In the genomic region with DNA sequence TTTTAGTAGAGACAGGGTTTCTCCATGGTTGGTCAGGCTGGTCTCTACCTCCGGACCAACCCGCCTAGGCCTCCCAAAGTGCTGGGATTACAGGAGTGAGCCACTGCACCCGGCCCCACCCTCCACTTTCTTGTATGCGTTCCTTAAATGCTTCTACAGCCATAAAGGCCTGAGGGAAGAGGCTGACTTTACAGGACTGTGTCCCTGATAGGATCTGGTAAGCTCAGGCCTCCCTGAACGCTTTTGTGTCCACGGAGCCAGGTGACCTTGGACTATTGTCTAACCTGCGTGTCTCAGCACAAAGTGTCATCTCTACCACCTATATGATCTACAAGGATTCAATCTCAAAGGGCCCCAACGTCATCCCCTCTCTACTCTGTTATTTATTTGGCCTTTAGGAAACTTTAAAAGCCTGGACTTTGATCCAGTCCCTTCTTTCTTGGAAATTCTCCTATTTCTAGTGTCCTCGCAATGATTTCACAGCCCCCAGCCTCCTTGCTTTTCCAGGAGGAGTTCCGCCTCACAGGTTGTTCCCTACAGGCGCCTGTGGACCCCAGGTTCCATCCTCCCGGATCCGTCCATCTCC, we compare ENCODE assay signal across 8 cellular contexts. TPM values are rescaled to one million over a fixed set of nuclear protein-coding genes. Genes with fewer than 3 reads are reported as not detected.
DNase-seq lines count a peak whose midpoint lies in the region; ATAC-seq and TF ChIP-seq lines count a peak whose summit lies in the region.

No MANE protein-coding gene starts in this region.

- no peak for DNase-seq in activated naive CD4-positive, alpha-beta T cell treated with anti-CD3 and anti-CD28 coated beads, Interleukin-2, amount 10 ng/mL, durations not matched to agents 7 days and 5 days
- DNase-seq in activated naive CD4-positive, alpha-beta T cell treated with anti-CD3 and anti-CD28 coated beads, Interleukin-2, amount 50 U/mL, for 16 hours = no peak
- DNase-seq in brain microvascular endothelial cell = no peak
- no peak for DNase-seq in lower lobe of right lung
- DNase-seq in NCI-H2107 treated with DMSO at 0.1 percent for 48 hours (lab: John Stamatoyannopoulos, UW; ENCODE audit: unreplicated experiment) = no peak

- 18% methylated on average over 13 of the region's 13 CpGs for WGBS in urinary bladder

- no peaks in the 10 kb centered on the region for H3K27me3 ChIP-seq in brain microvascular endothelial cell (replicated peaks)
- H3K27me3 ChIP-seq in lower lobe of right lung (ENCODE audit: low read depth) = no peaks in the 10 kb centered on the region

- peak overlapping the region; percentile 93 for H3K27ac Mint-ChIP-seq in activated naive CD4-positive, alpha-beta T cell treated with anti-CD3 and anti-CD28 coated beads, Interleukin-2, amount 10 ng/mL, durations not matched to agents 7 days and 5 days

- no peak for TF ChIP-seq CTCF in brain microvascular endothelial cell (IDR thresholded peaks at IDR 0.05; ENCODE audit: low read depth, low read length, missing control alignments)
- no peak for TF ChIP-seq CTCF in lower lobe of right lung (IDR thresholded peaks at IDR 0.05)

- peaks cover 34% of the 10 kb centered on the region for H3K4me1 ChIP-seq in lower lobe of right lung
- no peaks in the 10 kb centered on the region for H3K4me1 ChIP-seq in urinary bladder (ENCODE audit: insufficient read depth)

- H3K36me3 ChIP-seq in brain microvascular endothelial cell (replicated peaks) = peaks cover 24% of the 10 kb centered on the region
- H3K36me3 ChIP-seq in lower lobe of right lung = peaks cover 28% of the 10 kb centered on the region
- no peaks in the 10 kb centered on the region for H3K36me3 ChIP-seq in urinary bladder (ENCODE audit: insufficient read depth)

- intact Hi-C loops in lower lobe of right lung (cut with DNase I) = no loop called here

- peak overlapping the region; percentile 94 for H3K4me3 Mint-ChIP-seq in activated naive CD4-positive, alpha-beta T cell treated with anti-CD3 and anti-CD28 coated beads, Interleukin-2, amount 10 ng/mL, durations not matched to agents 7 days and 5 days

- H3K36me3 Mint-ChIP-seq in activated naive CD4-positive, alpha-beta T cell treated with anti-CD3 and anti-CD28 coated beads, Interleukin-2, amount 10 ng/mL, durations not matched to agents 7 days and 5 days = peaks cover 31% of the 10 kb centered on the region

- H3K9me3 ChIP-seq in lower lobe of right lung = no peaks in the 10 kb centered on the region

- H3K27ac ChIP-seq in brain microvascular endothelial cell (peak overlapping the region; percentile 65), lower lobe of right lung (peak overlapping the region; percentile 83), urinary bladder (ENCODE audit: low read depth) (peak overlapping the region; percentile 53)

- peak; percentile 42 to 65 for ATAC-seq in lower lobe of right lung
- no peak for ATAC-seq in HG03439 (IDR thresholded peaks at IDR 0.05; ENCODE audit: unreplicated experiment)
- no peak for ATAC-seq in HG03442 (IDR thresholded peaks at IDR 0.05; ENCODE audit: unreplicated experiment)

- H3K4me3 ChIP-seq in brain microvascular endothelial cell (ENCODE audit: low read depth, low read length) (peak overlapping the region; percentile 95), lower lobe of right lung (peak overlapping the region; percentile 88), urinary bladder (ENCODE audit: low read depth, low read length) (peak overlapping the region; percentile 70)

- in situ Hi-C loops in brain microvascular endothelial cell (cut with HindIII; ENCODE audit: low pct_ligation_motif_present, low sequenced_read_pairs) = no loop called here

- no peaks in the 10 kb centered on the region for H3K9me3 Mint-ChIP-seq in activated naive CD4-positive, alpha-beta T cell treated with anti-CD3 and anti-CD28 coated beads, Interleukin-2, amount 10 ng/mL, durations not matched to agents 7 days and 5 days

- no peaks in the 10 kb centered on the region for H3K27me3 Mint-ChIP-seq in activated naive CD4-positive, alpha-beta T cell treated with anti-CD3 and anti-CD28 coated beads, Interleukin-2, amount 10 ng/mL, durations not matched to agents 7 days and 5 days

- peaks cover 48% of the 10 kb centered on the region for H3K4me1 Mint-ChIP-seq in activated naive CD4-positive, alpha-beta T cell treated with anti-CD3 and anti-CD28 coated beads, Interleukin-2, amount 10 ng/mL, durations not matched to agents 7 days and 5 days

- CTCF ChIA-PET in activated naive CD4-positive, alpha-beta T cell treated with anti-CD3 and anti-CD28 coated beads, Interleukin-2, amount 10 ng/mL, durations not matched to agents 7 days and 5 days (lab: Charles Lee) = no interaction called here

RNA-seq across cellular contexts. Expression of a gene that starts 0.7 kb away (rescaled TPM):
- total RNA-seq in lower lobe of right lung = 20.0 TPM
- 24.5 TPM for total RNA-seq in urinary bladder
- 6.5 TPM for polyA plus RNA-seq in urinary bladder

RNA-seq across cellular contexts. Expression of a gene that starts 16.1 kb away (rescaled TPM):
- 12.5 TPM for total RNA-seq in lower lobe of right lung
- total RNA-seq in urinary bladder = 29.1 TPM
- polyA plus RNA-seq in urinary bladder = 3.8 TPM

RNA-seq across cellular contexts. Expression of a gene that starts 35.6 kb away (rescaled TPM):
- total RNA-seq in lower lobe of right lung (25.6 TPM), urinary bladder (45.4 TPM)
- 7.5 TPM for polyA plus RNA-seq in urinary bladder

RNA-seq across cellular contexts. Expression of a gene that starts 44.5 kb away (rescaled TPM):
- 21.8 TPM for total RNA-seq in lower lobe of right lung
- 33.8 TPM for total RNA-seq in urinary bladder
- polyA plus RNA-seq in urinary bladder = 9.2 TPM

Comparison
In these comparisons a context has a peak if more than half of its experiments do, and no peak if none do; other contexts are left out.
1. ATAC-seq: peak in lower lobe of right lung (2 of 2); none in HG03439 (single experiment) and HG03442 (single experiment).
2. Peak in every context shown above with its lines, with median percentiles within 50 percentile points of each other: H3K27ac ChIP-seq and H3K4me3 ChIP-seq.